In the genomic region with DNA sequence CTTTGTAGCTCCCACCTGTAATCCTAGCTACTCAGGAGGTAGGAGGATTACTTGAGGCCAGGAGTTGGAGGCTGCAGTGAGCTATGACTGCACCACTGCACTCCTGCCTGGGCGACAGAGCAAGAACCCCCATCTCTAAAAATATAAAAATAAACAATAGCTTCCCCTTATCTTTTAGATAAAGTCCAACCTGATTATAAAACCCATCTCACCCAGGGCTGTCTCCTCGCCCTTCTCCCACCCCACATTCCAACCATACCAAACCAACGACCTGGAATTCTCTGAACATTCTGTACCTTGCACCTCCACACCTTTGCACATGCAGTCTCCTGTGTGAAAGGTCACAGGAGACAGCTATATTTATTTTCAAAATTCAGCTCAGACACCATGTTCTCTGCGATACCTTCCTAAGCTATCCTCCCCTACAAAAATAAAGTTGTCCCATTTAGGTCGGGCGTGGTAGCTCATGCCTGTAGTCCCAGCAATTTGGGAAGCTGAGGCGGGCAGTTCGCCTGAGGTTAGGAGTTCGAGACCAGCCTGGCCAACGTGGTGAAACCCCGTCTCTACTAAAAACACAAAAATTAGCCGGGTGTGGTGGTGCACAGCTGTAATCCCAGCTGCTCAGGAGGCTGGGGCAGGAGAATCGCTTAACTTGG, we compare ENCODE assay signal across 1 cellular context.
TF ChIP-seq lines count a peak whose summit lies in the region.

No MANE protein-coding gene starts in this region.

TF ChIP-seq in HepG2, 621 proteins besides CTCF, POLR2A, EP300 and RAD21 (continued from another document and continues in another):
- TF ChIP-seq, protein P1, sequence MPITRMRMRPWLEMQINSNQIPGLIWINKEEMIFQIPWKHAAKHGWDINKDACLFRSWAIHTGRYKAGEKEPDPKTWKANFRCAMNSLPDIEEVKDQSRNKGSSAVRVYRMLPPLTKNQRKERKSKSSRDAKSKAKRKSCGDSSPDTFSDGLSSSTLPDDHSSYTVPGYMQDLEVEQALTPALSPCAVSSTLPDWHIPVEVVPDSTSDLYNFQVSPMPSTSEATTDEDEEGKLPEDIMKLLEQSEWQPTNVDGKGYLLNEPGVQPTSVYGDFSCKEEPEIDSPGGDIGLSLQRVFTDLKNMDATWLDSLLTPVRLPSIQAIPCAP (CRISPR knock-in tag; IDR thresholded peaks at IDR 0.05; ENCODE audit: low read depth) = no peak
- TF ChIP-seq ZNF296 (CRISPR knock-in tag; conservative IDR thresholded peaks at IDR 0.05) (no peak), ZNF510 (CRISPR knock-in tag; IDR thresholded peaks at IDR 0.05; ENCODE audit: low read depth) (no peak), CREM (IDR thresholded peaks at IDR 0.05) (no peak; the same call in 1 of the 2 replicates), CREM (CRISPR knock-in tag; IDR thresholded peaks at IDR 0.05) (no peak), ZNF30 (CRISPR knock-in tag; IDR thresholded peaks at IDR 0.05) (no peak), AHR (CRISPR knock-in tag; IDR thresholded peaks at IDR 0.05) (no peak), ZNF333 (CRISPR knock-in tag; IDR thresholded peaks at IDR 0.05; ENCODE audit: borderline replicate concordance) (no peak), PHF20 (CRISPR knock-in tag; IDR thresholded peaks at IDR 0.05) (no peak), SKI (IDR thresholded peaks at IDR 0.05; ENCODE audit: partially characterized antibody) (no peak), JUN (CRISPR knock-in tag; IDR thresholded peaks at IDR 0.05) (no peak), RBM39 (IDR thresholded peaks at IDR 0.05; ENCODE audit: low read depth, low read length, poor library complexity, severe bottlenecking) (no peak), POLR2AphosphoS2 (IDR thresholded peaks at IDR 0.05; ENCODE audit: low read depth, low read length) (no peak), FLYWCH1 (CRISPR knock-in tag; IDR thresholded peaks at IDR 0.05) (no peak), CAMTA2 (CRISPR knock-in tag; IDR thresholded peaks at IDR 0.05; ENCODE audit: borderline replicate concordance) (no peak), RFX1 (IDR thresholded peaks at IDR 0.05) (no peak), ZNF207 (IDR thresholded peaks at IDR 0.05; ENCODE audit: borderline replicate concordance) (no peak), MTA1 (CRISPR knock-in tag; IDR thresholded peaks at IDR 0.05; ENCODE audit: borderline replicate concordance) (no peak), SRY (CRISPR knock-in tag; IDR thresholded peaks at IDR 0.05) (no peak), ZNF136 (CRISPR knock-in tag; IDR thresholded peaks at IDR 0.05; ENCODE audit: low read depth) (0 out of 2 replicates have a peak, but pooled peaks have one; percentile 49), DNMT3B (CRISPR knock-in tag; conservative IDR thresholded peaks at IDR 0.05) (no peak), CCAR2 (optimal IDR thresholded peaks at IDR 0.05; ENCODE audit: low read depth, low read length) (no peak), KLF6 (CRISPR knock-in tag; IDR thresholded peaks at IDR 0.05) (no peak), SMAD9 (CRISPR knock-in tag; IDR thresholded peaks at IDR 0.05) (no peak), SOX6 (IDR thresholded peaks at IDR 0.05) (no peak), SOX6 (CRISPR knock-in tag; IDR thresholded peaks at IDR 0.05) (peak; percentile 82), SMC3 (IDR thresholded peaks at IDR 0.05; ENCODE audit: low read length) (peak; percentile 13; the same call in 1 of the 2 replicates), MAF1 (CRISPR knock-in tag; IDR thresholded peaks at IDR 0.05; ENCODE audit: borderline replicate concordance) (no peak)
- TF ChIP-seq, protein P2, sequence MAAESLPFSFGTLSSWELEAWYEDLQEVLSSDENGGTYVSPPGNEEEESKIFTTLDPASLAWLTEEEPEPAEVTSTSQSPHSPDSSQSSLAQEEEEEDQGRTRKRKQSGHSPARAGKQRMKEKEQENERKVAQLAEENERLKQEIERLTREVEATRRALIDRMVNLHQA (CRISPR knock-in tag; IDR thresholded peaks at IDR 0.05) = no peak
- TF ChIP-seq, protein P3, sequence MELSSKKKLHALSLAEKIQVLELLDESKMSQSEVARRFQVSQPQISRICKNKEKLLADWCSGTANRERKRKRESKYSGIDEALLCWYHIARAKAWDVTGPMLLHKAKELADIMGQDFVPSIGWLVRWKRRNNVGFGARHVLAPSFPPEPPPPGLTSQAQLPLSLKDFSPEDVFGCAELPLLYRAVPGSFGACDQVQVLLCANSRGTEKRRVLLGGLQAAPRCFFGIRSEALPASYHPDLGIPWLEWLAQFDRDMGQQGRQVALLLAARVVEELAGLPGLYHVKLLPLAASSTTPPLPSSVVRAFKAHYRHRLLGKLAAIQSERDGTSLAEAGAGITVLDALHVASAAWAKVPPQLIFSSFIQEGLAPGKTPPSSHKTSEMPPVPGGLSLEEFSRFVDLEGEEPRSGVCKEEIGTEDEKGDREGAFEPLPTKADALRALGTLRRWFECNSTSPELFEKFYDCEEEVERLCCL (CRISPR knock-in tag; IDR thresholded peaks at IDR 0.05; ENCODE audit: borderline replicate concordance) = no peak
- TF ChIP-seq, protein P4, sequence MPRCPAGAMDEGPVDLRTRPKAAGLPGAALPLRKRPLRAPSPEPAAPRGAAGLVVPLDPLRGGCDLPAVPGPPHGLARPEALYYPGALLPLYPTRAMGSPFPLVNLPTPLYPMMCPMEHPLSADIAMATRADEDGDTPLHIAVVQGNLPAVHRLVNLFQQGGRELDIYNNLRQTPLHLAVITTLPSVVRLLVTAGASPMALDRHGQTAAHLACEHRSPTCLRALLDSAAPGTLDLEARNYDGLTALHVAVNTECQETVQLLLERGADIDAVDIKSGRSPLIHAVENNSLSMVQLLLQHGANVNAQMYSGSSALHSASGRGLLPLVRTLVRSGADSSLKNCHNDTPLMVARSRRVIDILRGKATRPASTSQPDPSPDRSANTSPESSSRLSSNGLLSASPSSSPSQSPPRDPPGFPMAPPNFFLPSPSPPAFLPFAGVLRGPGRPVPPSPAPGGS (CRISPR knock-in tag; IDR thresholded peaks at IDR 0.05) = peak; percentile 42; the same call in 1 of the 2 replicates
- TF ChIP-seq, protein P5, sequence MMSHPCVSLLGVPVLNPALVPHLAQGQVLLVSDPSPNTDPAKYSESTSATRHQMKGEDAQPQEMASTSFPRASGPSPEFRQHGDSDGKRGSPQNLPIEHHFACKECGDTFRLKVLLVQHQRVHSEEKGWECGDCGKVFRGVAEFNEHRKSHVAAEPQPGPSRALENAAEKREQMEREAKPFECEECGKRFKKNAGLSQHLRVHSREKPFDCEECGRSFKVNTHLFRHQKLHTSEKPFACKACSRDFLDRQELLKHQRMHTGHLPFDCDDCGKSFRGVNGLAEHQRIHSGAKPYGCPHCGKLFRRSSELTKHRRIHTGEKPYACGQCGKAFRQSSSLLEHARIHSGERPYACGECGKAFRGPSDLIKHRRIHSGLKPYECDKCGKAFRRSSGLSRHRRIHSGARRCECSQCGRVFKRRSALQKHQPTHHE (CRISPR knock-in tag; IDR thresholded peaks at IDR 0.05; ENCODE audit: borderline replicate concordance) = no peak
- TF ChIP-seq, protein P6, sequence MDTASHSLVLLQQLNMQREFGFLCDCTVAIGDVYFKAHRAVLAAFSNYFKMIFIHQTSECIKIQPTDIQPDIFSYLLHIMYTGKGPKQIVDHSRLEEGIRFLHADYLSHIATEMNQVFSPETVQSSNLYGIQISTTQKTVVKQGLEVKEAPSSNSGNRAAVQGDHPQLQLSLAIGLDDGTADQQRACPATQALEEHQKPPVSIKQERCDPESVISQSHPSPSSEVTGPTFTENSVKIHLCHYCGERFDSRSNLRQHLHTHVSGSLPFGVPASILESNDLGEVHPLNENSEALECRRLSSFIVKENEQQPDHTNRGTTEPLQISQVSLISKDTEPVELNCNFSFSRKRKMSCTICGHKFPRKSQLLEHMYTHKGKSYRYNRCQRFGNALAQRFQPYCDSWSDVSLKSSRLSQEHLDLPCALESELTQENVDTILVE (CRISPR knock-in tag; IDR thresholded peaks at IDR 0.05) = no peak
- TF ChIP-seq, protein P7, sequence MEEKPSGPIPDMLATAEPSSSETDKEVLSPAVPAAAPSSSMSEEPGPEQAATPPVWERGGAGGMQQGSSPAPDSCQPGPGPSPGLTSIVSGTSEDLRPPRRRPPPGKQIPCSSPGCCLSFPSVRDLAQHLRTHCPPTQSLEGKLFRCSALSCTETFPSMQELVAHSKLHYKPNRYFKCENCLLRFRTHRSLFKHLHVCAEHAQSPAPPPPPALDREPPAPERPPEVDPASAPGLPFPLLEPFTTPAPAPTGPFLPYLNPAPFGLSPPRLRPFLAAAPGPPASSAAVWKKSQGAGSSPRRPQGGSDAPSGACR (CRISPR knock-in tag; IDR thresholded peaks at IDR 0.05) = no peak
- TF ChIP-seq, protein P8, sequence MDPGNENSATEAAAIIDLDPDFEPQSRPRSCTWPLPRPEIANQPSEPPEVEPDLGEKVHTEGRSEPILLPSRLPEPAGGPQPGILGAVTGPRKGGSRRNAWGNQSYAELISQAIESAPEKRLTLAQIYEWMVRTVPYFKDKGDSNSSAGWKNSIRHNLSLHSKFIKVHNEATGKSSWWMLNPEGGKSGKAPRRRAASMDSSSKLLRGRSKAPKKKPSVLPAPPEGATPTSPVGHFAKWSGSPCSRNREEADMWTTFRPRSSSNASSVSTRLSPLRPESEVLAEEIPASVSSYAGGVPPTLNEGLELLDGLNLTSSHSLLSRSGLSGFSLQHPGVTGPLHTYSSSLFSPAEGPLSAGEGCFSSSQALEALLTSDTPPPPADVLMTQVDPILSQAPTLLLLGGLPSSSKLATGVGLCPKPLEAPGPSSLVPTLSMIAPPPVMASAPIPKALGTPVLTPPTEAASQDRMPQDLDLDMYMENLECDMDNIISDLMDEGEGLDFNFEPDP (CRISPR knock-in tag; conservative IDR thresholded peaks at IDR 0.05) = no peak
- TF ChIP-seq, protein P9, sequence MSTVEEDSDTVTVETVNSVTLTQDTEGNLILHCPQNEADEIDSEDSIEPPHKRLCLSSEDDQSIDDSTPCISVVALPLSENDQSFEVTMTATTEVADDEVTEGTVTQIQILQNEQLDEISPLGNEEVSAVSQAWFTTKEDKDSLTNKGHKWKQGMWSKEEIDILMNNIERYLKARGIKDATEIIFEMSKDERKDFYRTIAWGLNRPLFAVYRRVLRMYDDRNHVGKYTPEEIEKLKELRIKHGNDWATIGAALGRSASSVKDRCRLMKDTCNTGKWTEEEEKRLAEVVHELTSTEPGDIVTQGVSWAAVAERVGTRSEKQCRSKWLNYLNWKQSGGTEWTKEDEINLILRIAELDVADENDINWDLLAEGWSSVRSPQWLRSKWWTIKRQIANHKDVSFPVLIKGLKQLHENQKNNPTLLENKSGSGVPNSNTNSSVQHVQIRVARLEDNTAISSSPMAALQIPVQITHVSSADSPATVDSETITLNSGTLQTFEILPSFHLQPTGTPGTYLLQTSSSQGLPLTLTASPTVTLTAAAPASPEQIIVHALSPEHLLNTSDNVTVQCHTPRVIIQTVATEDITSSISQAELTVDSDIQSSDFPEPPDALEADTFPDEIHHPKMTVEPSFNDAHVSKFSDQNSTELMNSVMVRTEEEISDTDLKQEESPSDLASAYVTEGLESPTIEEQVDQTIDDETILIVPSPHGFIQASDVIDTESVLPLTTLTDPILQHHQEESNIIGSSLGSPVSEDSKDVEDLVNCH (CRISPR knock-in tag; IDR thresholded peaks at IDR 0.05) = no peak
- TF ChIP-seq, protein P10, sequence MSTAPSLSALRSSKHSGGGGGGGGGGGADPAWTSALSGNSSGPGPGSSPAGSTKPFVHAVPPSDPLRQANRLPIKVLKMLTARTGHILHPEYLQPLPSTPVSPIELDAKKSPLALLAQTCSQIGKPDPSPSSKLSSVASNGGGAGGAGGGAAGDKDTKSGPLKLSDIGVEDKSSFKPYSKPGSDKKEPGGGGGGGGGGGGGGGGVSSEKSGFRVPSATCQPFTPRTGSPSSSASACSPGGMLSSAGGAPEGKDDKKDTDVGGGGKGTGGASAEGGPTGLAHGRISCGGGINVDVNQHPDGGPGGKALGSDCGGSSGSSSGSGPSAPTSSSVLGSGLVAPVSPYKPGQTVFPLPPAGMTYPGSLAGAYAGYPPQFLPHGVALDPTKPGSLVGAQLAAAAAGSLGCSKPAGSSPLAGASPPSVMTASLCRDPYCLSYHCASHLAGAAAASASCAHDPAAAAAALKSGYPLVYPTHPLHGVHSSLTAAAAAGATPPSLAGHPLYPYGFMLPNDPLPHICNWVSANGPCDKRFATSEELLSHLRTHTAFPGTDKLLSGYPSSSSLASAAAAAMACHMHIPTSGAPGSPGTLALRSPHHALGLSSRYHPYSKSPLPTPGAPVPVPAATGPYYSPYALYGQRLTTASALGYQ (CRISPR knock-in tag; IDR thresholded peaks at IDR 0.05) = peak; percentile 42; the same call in 1 of the 2 replicates
- TF ChIP-seq, protein P11, sequence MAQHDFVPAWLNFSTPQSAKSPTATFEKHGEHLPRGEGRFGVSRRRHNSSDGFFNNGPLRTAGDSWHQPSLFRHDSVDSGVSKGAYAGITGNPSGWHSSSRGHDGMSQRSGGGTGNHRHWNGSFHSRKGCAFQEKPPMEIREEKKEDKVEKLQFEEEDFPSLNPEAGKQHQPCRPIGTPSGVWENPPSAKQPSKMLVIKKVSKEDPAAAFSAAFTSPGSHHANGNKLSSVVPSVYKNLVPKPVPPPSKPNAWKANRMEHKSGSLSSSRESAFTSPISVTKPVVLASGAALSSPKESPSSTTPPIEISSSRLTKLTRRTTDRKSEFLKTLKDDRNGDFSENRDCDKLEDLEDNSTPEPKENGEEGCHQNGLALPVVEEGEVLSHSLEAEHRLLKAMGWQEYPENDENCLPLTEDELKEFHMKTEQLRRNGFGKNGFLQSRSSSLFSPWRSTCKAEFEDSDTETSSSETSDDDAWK (CRISPR knock-in tag; IDR thresholded peaks at IDR 0.05) = no peak
- TF ChIP-seq, protein P12, sequence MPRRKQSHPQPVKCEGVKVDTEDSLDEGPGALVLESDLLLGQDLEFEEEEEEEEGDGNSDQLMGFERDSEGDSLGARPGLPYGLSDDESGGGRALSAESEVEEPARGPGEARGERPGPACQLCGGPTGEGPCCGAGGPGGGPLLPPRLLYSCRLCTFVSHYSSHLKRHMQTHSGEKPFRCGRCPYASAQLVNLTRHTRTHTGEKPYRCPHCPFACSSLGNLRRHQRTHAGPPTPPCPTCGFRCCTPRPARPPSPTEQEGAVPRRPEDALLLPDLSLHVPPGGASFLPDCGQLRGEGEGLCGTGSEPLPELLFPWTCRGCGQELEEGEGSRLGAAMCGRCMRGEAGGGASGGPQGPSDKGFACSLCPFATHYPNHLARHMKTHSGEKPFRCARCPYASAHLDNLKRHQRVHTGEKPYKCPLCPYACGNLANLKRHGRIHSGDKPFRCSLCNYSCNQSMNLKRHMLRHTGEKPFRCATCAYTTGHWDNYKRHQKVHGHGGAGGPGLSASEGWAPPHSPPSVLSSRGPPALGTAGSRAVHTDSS (CRISPR knock-in tag; conservative IDR thresholded peaks at IDR 0.05) = no peak
- TF ChIP-seq, protein P13, sequence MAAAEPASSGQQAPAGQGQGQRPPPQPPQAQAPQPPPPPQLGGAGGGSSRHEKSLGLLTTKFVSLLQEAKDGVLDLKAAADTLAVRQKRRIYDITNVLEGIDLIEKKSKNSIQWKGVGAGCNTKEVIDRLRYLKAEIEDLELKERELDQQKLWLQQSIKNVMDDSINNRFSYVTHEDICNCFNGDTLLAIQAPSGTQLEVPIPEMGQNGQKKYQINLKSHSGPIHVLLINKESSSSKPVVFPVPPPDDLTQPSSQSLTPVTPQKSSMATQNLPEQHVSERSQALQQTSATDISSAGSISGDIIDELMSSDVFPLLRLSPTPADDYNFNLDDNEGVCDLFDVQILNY (CRISPR knock-in tag; conservative IDR thresholded peaks at IDR 0.05) = no peak
